Comparison of ENCODE assay signal across 8 cellular contexts in the genomic region with DNA sequence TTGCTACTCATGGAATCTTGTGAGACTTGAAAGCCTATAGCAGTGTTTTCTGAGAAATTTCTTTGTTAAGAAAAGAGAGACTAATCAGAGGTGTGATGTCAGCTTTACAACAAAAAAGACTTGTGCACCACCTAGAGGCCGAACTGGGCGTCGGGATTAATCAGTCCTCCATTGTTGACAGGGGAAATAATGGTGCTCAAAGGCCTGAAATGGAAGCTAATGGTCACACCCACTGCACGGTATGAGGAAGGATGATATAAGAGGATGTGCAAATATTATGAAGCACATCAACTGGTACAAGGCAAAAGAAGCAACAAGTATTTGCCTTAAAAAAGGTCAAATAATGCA.
A peak's percentile ranks its signal among the peaks of the same experiment; 100 is the strongest.
DNase-seq lines count a peak whose midpoint lies in the region; ATAC-seq and TF ChIP-seq lines count a peak whose summit lies in the region.

No MANE protein-coding gene starts in this region.

- H3K9me3 ChIP-seq in thoracic aorta: no peaks in the 10 kb centered on the region

- no peak overlapping the region for H3K4me3 ChIP-seq in thoracic aorta

- no peak overlapping the region for H3K27ac ChIP-seq in thoracic aorta

- H3K27me3 ChIP-seq in thoracic aorta (replicated peaks; ENCODE audit: insufficient read depth): no peaks in the 10 kb centered on the region

- in situ Hi-C loops in T47D (cut with HindIII; ENCODE audit: low pct_unique_long_range_greater_than_20kb, low sequenced_read_pairs): no loop called here

- TF ChIP-seq CTCF in thoracic aorta (IDR thresholded peaks at IDR 0.05): peak; percentile 38

- H3K36me3 ChIP-seq in thoracic aorta: no peaks in the 10 kb centered on the region

- no peaks in the 10 kb centered on the region for H3K4me1 ChIP-seq in thoracic aorta (ENCODE audit: control insufficient read depth in 1 of 2, low read depth in 2 of 2)

- peak; percentile 37 to 40 for DNase-seq in activated T-cell treated with anti-CD3 and anti-CD28 coated beads, Interleukin-2, amount 50 U/mL, for 48 hours
- no peak for DNase-seq in activated T-cell treated with anti-CD3 and anti-CD28 coated beads for 4 hours
- DNase-seq in HUDEP-2 (lab: John Stamatoyannopoulos, UW; ENCODE audit: unreplicated experiment in 76 of 76): peak in 59 of 76 experiments; percentile 1 to 79 (median 21)
- DNase-seq in NOMO-1 treated with dmso at 0.1 percent for 144 hours (lab: John Stamatoyannopoulos, UW; ENCODE audit: unreplicated experiment): peak; percentile 92
- DNase-seq in T47D (ENCODE audit: low read depth in 1 of 2, low spot score in 1 of 2): peak; percentile 1 to 83
- peak; percentile 82 for DNase-seq in kidney glomerular epithelial cell (lab: John Stamatoyannopoulos, UW)
- DNase-seq in thoracic aorta (ENCODE audit: low spot score): peak; percentile 3

- ATAC-seq in GM21825 (IDR thresholded peaks at IDR 0.05; ENCODE audit: unreplicated experiment) (peak; percentile 92), thoracic aorta (ENCODE audit: insufficient number of reproducible peaks, low FRiP score, low read depth) (no peak)
